Comparison of ENCODE assay signal across 8 cellular contexts in the genomic region with DNA sequence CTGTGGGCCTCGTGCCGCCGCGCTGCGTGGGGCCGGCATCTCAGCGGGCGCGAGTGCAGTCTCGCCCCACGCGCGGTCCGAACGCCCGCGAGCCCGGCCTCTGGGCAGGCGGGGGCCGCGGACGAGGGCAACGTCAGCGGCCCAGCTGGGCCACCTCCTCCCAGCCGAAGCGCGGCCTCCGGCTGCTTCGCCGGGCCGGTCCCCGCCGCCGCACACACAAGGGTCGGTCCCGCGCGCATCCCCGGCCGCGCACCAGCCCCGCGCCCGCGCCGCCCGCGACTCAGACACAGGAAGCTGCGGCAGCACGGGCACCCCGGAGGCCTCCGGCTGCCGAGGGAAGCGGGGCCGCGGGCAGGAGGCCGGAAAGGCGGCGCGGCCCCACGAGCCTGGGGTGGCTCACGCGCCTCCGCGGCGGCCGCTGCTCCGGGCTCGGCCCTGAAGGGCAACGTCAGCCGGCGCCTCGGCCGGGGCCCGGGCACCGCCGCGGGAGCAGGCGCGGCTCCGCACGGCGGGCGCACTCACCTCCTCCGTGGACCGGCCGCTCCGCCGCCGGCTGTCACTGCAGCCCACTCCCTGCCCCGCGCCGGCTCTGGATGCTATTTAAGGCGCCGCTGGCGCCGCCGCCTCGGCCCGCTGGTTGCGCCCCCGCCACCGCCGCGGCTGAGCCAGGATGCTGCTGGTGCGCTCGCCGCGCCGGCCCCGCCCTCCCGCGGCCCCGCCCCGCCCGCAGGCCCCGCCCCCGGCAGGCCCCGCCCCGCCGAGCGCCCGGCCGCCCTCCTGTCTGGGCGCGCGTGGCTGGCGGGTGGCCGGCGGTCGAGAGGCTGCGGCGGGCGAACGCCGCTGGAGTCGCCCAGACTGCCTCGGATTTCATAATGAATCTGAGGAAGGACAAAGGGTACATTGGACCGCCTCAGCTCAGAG. TPM values are rescaled to one million over a fixed set of nuclear protein-coding genes. Genes with fewer than 3 reads are reported as not detected.
A peak's percentile ranks its signal among the peaks of the same experiment; 100 is the strongest.
DNase-seq lines count a peak whose midpoint lies in the region; ATAC-seq and TF ChIP-seq lines count a peak whose summit lies in the region.

A gene with protein sequence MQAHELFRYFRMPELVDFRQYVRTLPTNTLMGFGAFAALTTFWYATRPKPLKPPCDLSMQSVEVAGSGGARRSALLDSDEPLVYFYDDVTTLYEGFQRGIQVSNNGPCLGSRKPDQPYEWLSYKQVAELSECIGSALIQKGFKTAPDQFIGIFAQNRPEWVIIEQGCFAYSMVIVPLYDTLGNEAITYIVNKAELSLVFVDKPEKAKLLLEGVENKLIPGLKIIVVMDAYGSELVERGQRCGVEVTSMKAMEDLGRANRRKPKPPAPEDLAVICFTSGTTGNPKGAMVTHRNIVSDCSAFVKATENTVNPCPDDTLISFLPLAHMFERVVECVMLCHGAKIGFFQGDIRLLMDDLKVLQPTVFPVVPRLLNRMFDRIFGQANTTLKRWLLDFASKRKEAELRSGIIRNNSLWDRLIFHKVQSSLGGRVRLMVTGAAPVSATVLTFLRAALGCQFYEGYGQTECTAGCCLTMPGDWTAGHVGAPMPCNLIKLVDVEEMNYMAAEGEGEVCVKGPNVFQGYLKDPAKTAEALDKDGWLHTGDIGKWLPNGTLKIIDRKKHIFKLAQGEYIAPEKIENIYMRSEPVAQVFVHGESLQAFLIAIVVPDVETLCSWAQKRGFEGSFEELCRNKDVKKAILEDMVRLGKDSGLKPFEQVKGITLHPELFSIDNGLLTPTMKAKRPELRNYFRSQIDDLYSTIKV (minus strand): TSS at position 575 of the 921 bp plus-strand sequence. CDS start 22,454 bp downstream, outside the sequence.

- H3K4me1 ChIP-seq in foreskin keratinocyte (no peaks in the 10 kb centered on the region), neuron (ENCODE audit: insufficient read depth, low read length) (peaks cover 8% of the 10 kb centered on the region)

- peak; percentile 77 for TF ChIP-seq POLR2A in Raji (IDR thresholded peaks at IDR 0.05; ENCODE audit: insufficient read depth, low read depth, low read length)

- H3K4me3 ChIP-seq in HL-60 (replicated peaks; ENCODE audit: insufficient read depth, low read length) (peak within 1 kb of the TSS; percentile 59), neuron (ENCODE audit: low read length) (peak within 1 kb of the TSS; percentile 53)

- H3K27ac ChIP-seq in HL-60 (replicated peaks) (peak within 1 kb of the TSS; percentile 94), foreskin keratinocyte (peak within 1 kb of the TSS; percentile 57)

- H3K27me3 ChIP-seq in HL-60 (ENCODE audit: insufficient read depth, poor library complexity, severe bottlenecking) (no peaks in the 10 kb centered on the region), foreskin keratinocyte (peaks cover 5% of the 10 kb centered on the region), neuron (ENCODE audit: insufficient read depth, low read length) (peaks cover 40% of the 10 kb centered on the region)

- H2AFZ ChIP-seq in neuron (ENCODE audit: low read depth, low read length): peak within 1 kb of the TSS; percentile 19

- no peak for TF ChIP-seq CTCF in HL-60 (IDR thresholded peaks at IDR 0.05; ENCODE audit: insufficient read depth, low read length)
- TF ChIP-seq CTCF in foreskin keratinocyte (conservative IDR thresholded peaks at IDR 0.05): peak; percentile 28
- TF ChIP-seq CTCF in subcutaneous adipose tissue (IDR thresholded peaks at IDR 0.05; ENCODE audit: low read depth): no peak

- peak; percentile 66 for DNase-seq in Caki2 (ENCODE audit: low read depth)
- DNase-seq in HL-60 (ENCODE audit: low read depth in 1 of 2, low spot score in 1 of 2): peak; percentile 57 to 68
- peak; percentile 92 for DNase-seq in activated effector memory CD4-positive, alpha-beta T cell treated with anti-CD3 and anti-CD28 coated beads, Interleukin-2, amount 50 U/mL, for 16 hours
- DNase-seq in foreskin keratinocyte: no peak

- in situ Hi-C loops in Caki2 (cut with HindIII; ENCODE audit: low pct_unique_long_range_greater_than_20kb, low sequenced_read_pairs): no loop called here

- ATAC-seq in GM19467 (IDR thresholded peaks at IDR 0.05; ENCODE audit: unreplicated experiment): peak; percentile 60
- peak; percentile 88 for ATAC-seq in foreskin keratinocyte

- no peaks in the 10 kb centered on the region for H3K9me3 ChIP-seq in neuron (ENCODE audit: low read length)

- H3K36me3 ChIP-seq in neuron (ENCODE audit: insufficient read depth, low read length): no peaks in the 10 kb centered on the region

RNA-seq across cellular contexts. Expression of the gene that starts here (rescaled TPM):
- 37.8 and 42.8 TPM in 2 replicates for total RNA-seq in Caki2 (2014; rRNA removed; shearing (Covaris generic); ENCODE audit: low replicate concordance)
- total RNA-seq in foreskin keratinocyte (35.4 and 45.9 TPM in 2 replicates), subcutaneous adipose tissue (1,000 to 10,000 TPM in 2 of 4 donors, 100 to 1,000 TPM in 2; 656 to 1,818 (median 1,286) TPM)
- 18.8 and 19.8 TPM in 2 replicates for polyA plus RNA-seq in foreskin keratinocyte

Comparison
In these comparisons a context has a peak if more than half of its experiments do, and no peak if none do; other contexts are left out.
1. RNA of the gene that starts here (total RNA-seq): 656 to 1,818 TPM in subcutaneous adipose tissue; 37.8 to 42.8 TPM in Caki2 and 35.4 to 45.9 TPM in foreskin keratinocyte; every median in the first group is over 10 times any median in the second.
2. DNase-seq: peak in Caki2 (single experiment), HL-60 (2 of 2) and activated effector memory CD4-positive, alpha-beta T cell treated with anti-CD3 and anti-CD28 coated beads, Interleukin-2, amount 50 U/mL, for 16 hours (single experiment); none in foreskin keratinocyte (0 of 2).